22 cellular contexts compared by ENCODE assay signal in genomic region chr1:209215826-209216225, GRCh38.
DNase-seq lines count a peak whose midpoint lies in the region; ATAC-seq, FAIRE-seq and TF ChIP-seq lines count a peak whose summit lies in the region.
"Had no signal": no experiment of that assay in that cellular context is flagged by ENCODE, and none has a peak within 500 bp of the region (broad histone marks: within the 10 kb centered on the region; RNA-seq: fewer than 3 reads in every experiment).

No MANE protein-coding gene starts in this region.

- CTCF ChIA-PET in H1 (lab: Charles Lee; ENCODE audit: partially characterized antibody) = interaction anchor here (1.2 to 2.3 kb wide), 2 partner anchors 8 to 132 kb away, joined by 3 to 7 read pairs; no protein-coding TSS in a partner anchor

- no peak overlapping the region for H2BK20ac ChIP-seq in H1 (ENCODE audit: low read length)

- H3K79me1 ChIP-seq in H1 (ENCODE audit: low read depth, low read length) (no peaks in the 10 kb centered on the region), neuronal stem cell (ENCODE audit: low read depth, low read length) (no peaks in the 10 kb centered on the region)

- DNase-seq in Right ventricle myocardium inferior (ENCODE audit: missing footprints) = no peak
- DNase-seq in heart right ventricle = no peak
- no peak for DNase-seq in right cardiac atrium
- no peak for DNase-seq in left ventricle myocardium inferior
- no peak for DNase-seq in H1 (ENCODE audit: low read depth in 1 of 2, low spot score in 2 of 2)
- no peak for DNase-seq in neuronal stem cell (ENCODE audit: low spot score)
- DNase-seq in NCI-H1694 (lab: John Stamatoyannopoulos, UW) = no peak
- DNase-seq: Caco-2; CD4-positive, CD25-positive, alpha-beta regulatory T cell; CD8-positive, alpha-beta T cell; DMS153; DND-41; GOT3; H7; HCEC 1CT had no signal

- H3K4ac ChIP-seq in H1 (replicated peaks; ENCODE audit: insufficient read length, low read depth, low read length) = no peak overlapping the region
- no peak overlapping the region for H3K4ac ChIP-seq in neuronal stem cell (ENCODE audit: low read length)

- H3K9me3 ChIP-seq in heart right ventricle (peaks cover 0 to 11% (median 0%) of the 10 kb centered on the region in 11 donors), right cardiac atrium (ENCODE audit: control insufficient read depth, low read length) (no peaks in the 10 kb centered on the region), left ventricle myocardium inferior (replicated peaks) (peaks cover 14% of the 10 kb centered on the region), H1 (ENCODE audit: insufficient read depth in 2 of 2, low read depth in 1 of 2, low read length in 1 of 2) (no peaks in the 10 kb centered on the region), neuronal stem cell (replicated peaks in 1 of 2; ENCODE audit: control insufficient read depth in 2 of 2, insufficient read depth in 1 of 2, low read depth in 1 of 2, low read length in 2 of 2) (peaks cover 0 to 4% of the 10 kb centered on the region in 2 donors), gastroesophageal sphincter (peaks cover 0 to 12% (median 0%) of the 10 kb centered on the region in 3 donors)
- H3K9me3 ChIP-seq: BLaER1, Caco-2 had no signal

- POLR2A ChIA-PET in H1 (lab: Charles Lee; ENCODE audit: partially characterized antibody) = no interaction called here

- H3K79me2 ChIP-seq in H1 (ENCODE audit: control insufficient read depth in 1 of 2, insufficient read depth in 2 of 2, low read length in 2 of 2) = no peaks in the 10 kb centered on the region

- H3K14ac ChIP-seq in H1 (ENCODE audit: insufficient read length) (no peak overlapping the region), neuronal stem cell (ENCODE audit: low read length) (no peak overlapping the region)

- TF ChIP-seq EP300 in H1 (IDR thresholded peaks at IDR 0.05; ENCODE audit: borderline replicate concordance in 1 of 2, low read depth in 2 of 2, low read length in 2 of 2) = no peak
- no peak for TF ChIP-seq EP300 in gastroesophageal sphincter (IDR thresholded peaks at IDR 0.05)

- H3K4me3 ChIP-seq in heart right ventricle (no peak overlapping the region), right cardiac atrium (ENCODE audit: low read length) (no peak overlapping the region), left ventricle myocardium inferior (no peak overlapping the region), H1 (ENCODE audit: extremely low read depth in 1 of 4, insufficient read depth in 2 of 4, low read depth in 3 of 4, low read length in 4 of 4) (no peak overlapping the region), neuronal stem cell (ENCODE audit: low read length in 2 of 2) (no peak overlapping the region), gastroesophageal sphincter (no peak overlapping the region)
- H3K4me3 ChIP-seq: BLaER1 had no signal

- no peak overlapping the region for H2BK15ac ChIP-seq in H1 (ENCODE audit: low read length)
- H2BK15ac ChIP-seq in neuronal stem cell (ENCODE audit: low read length) = peak overlapping the region; percentile 32

- H3K9ac ChIP-seq in H1 (replicated peaks in 1 of 4; ENCODE audit: extremely low read depth in 1 of 4, low read depth in 3 of 4, low read length in 3 of 4) = no peak overlapping the region
- no peak overlapping the region for H3K9ac ChIP-seq in neuronal stem cell (ENCODE audit: low read depth, low read length, poor library complexity)
- H3K9ac ChIP-seq: BLaER1 had no signal

- no peak overlapping the region for H2AK5ac ChIP-seq in H1 (ENCODE audit: low read depth, low read length)
- H2AK5ac ChIP-seq in neuronal stem cell (ENCODE audit: low read depth, low read length) = peak overlapping the region; percentile 66

- H2BK12ac ChIP-seq in H1 (ENCODE audit: low read depth, low read length) (no peak overlapping the region), neuronal stem cell (ENCODE audit: low read length) (no peak overlapping the region)

- no peak for TF ChIP-seq POLR2A in H1 (IDR thresholded peaks at IDR 0.05; ENCODE audit: control extremely low read depth in 1 of 2, low read depth in 2 of 2, low read length in 2 of 2)
- no peak for TF ChIP-seq POLR2A in gastroesophageal sphincter (IDR thresholded peaks at IDR 0.05)

- no peak for FAIRE-seq in H1 (lab: Jason Lieb, UNC)
- FAIRE-seq: A204.1, G401.6, GM12892 had no signal

- no peak overlapping the region for H4K91ac ChIP-seq in H1 (replicated peaks; ENCODE audit: insufficient read length, low read length)
- H4K91ac ChIP-seq in neuronal stem cell (ENCODE audit: low read depth, low read length, poor library complexity) = no peak overlapping the region

- H3K18ac ChIP-seq in H1 (ENCODE audit: extremely low read depth, low read length) = no peak overlapping the region
- H3K18ac ChIP-seq in neuronal stem cell (ENCODE audit: low read length) = peak overlapping the region; percentile 74

- intact Hi-C loops in Right ventricle myocardium inferior (cut with DNase I) = no loop called here
- intact Hi-C loops in heart right ventricle (cut with DNase I) = no loop called here
- intact Hi-C loops in right cardiac atrium (cut with DNase I) = no loop called here
- intact Hi-C loops in left ventricle myocardium inferior (cut with micrococcal nuclease) = no loop called here

- H4K8ac ChIP-seq in H1 (ENCODE audit: extremely low read depth, insufficient read depth, low read length) (peak overlapping the region; percentile 72; the same call in 1 of the 2 replicates), neuronal stem cell (ENCODE audit: low read depth, low read length) (no peak overlapping the region)

- H3K4me1 ChIP-seq in heart right ventricle (peaks cover 0 to 4% (median 0%) of the 10 kb centered on the region in 9 donors), right cardiac atrium (ENCODE audit: control insufficient read depth, insufficient read depth, low read length) (no peaks in the 10 kb centered on the region), left ventricle myocardium inferior (no peaks in the 10 kb centered on the region), H1 (replicated peaks in 1 of 4; ENCODE audit: control insufficient read depth in 3 of 4, insufficient read depth in 4 of 4, low read length in 3 of 4) (peaks cover 0 to 2% (median 0%) of the 10 kb centered on the region in 4 experiments; a peak in 2 of 7 replicates), neuronal stem cell (ENCODE audit: control insufficient read depth in 2 of 2, insufficient read depth in 1 of 2, low read depth in 1 of 2, low read length in 2 of 2) (peaks cover 0 to 1% of the 10 kb centered on the region in 2 donors), gastroesophageal sphincter (no peaks in the 10 kb centered on the region)
- H3K4me1 ChIP-seq: Caco-2 had no signal

- TF ChIP-seq CTCF in heart right ventricle (IDR thresholded peaks at IDR 0.05) (no peak), left ventricle myocardium inferior (IDR thresholded peaks at IDR 0.05; ENCODE audit: borderline replicate concordance) (no peak), H1 (IDR thresholded peaks at IDR 0.05; ENCODE audit: control extremely low read depth in 1 of 3, insufficient read depth in 1 of 3, low read depth in 1 of 3, low read length in 3 of 3) (no peak), gastroesophageal sphincter (IDR thresholded peaks at IDR 0.05) (no peak)

- H2BK5ac ChIP-seq in H1 (ENCODE audit: low read depth, low read length) (no peak overlapping the region), neuronal stem cell (ENCODE audit: low read length) (no peak overlapping the region)

- no peaks in the 10 kb centered on the region for H3K23me2 ChIP-seq in H1 (ENCODE audit: low read depth, low read length)

- no peak overlapping the region for H3K23ac ChIP-seq in H1 (ENCODE audit: insufficient read length)
- peak overlapping the region; percentile 60 for H3K23ac ChIP-seq in neuronal stem cell (ENCODE audit: low read depth, low read length, poor library complexity)

- H3K36me3 ChIP-seq in heart right ventricle (no peaks in the 10 kb centered on the region), left ventricle myocardium inferior (no peaks in the 10 kb centered on the region), H1 (ENCODE audit: control insufficient read depth in 2 of 4, insufficient read depth in 4 of 4, low read length in 3 of 4) (no peaks in the 10 kb centered on the region), neuronal stem cell (replicated peaks in 1 of 2; ENCODE audit: control insufficient read depth in 2 of 2, insufficient read depth in 2 of 2, low read length in 2 of 2) (no peaks in the 10 kb centered on the region), gastroesophageal sphincter (no peaks in the 10 kb centered on the region)
- H3K36me3 ChIP-seq: BLaER1 had no signal

- H3K27ac ChIP-seq in heart right ventricle (no peak overlapping the region), right cardiac atrium (ENCODE audit: low read length) (no peak overlapping the region), left ventricle myocardium inferior (replicated peaks) (no peak overlapping the region), H1 (ENCODE audit: low read depth, low read length) (no peak overlapping the region), neuronal stem cell (replicated peaks; ENCODE audit: low read length) (no peak overlapping the region), gastroesophageal sphincter (no peak overlapping the region)
- H3K27ac ChIP-seq: 22Rv1, BLaER1, C4-2B had no signal

- no peak for TF ChIP-seq RAD21 in H1 (IDR thresholded peaks at IDR 0.05 in 1 of 2, conservative IDR thresholded peaks at IDR 0.05 in 1 of 2; ENCODE audit: low read depth in 2 of 2, low read length in 2 of 2)

- no peak overlapping the region for H2BK120ac ChIP-seq in H1 (replicated peaks; ENCODE audit: low read depth, low read length)
- no peak overlapping the region for H2BK120ac ChIP-seq in neuronal stem cell (ENCODE audit: low read depth, low read length)

- peaks cover 0 to 44% (median 21%) of the 10 kb centered on the region in 7 donors for H3K27me3 ChIP-seq in heart right ventricle
- H3K27me3 ChIP-seq in right cardiac atrium (ENCODE audit: control insufficient read depth, insufficient read depth) = no peaks in the 10 kb centered on the region
- peaks cover 59% of the 10 kb centered on the region for H3K27me3 ChIP-seq in left ventricle myocardium inferior (ENCODE audit: low read depth)
- H3K27me3 ChIP-seq in H1 (replicated peaks in 1 of 4; ENCODE audit: control insufficient read depth in 3 of 4, extremely low read depth in 1 of 4, insufficient read depth in 3 of 4, low read length in 3 of 4) = no peaks in the 10 kb centered on the region
- no peaks in the 10 kb centered on the region for H3K27me3 ChIP-seq in neuronal stem cell (ENCODE audit: control insufficient read depth in 3 of 3, insufficient read depth in 3 of 3, low read depth in 1 of 3, low read length in 3 of 3)
- peaks cover 36% of the 10 kb centered on the region for H3K27me3 ChIP-seq in gastroesophageal sphincter
- H3K27me3 ChIP-seq: BLaER1 had no signal

- no peak overlapping the region for H3K56ac ChIP-seq in H1 (replicated peaks; ENCODE audit: insufficient read length, low read depth, low read length)

- no peaks in the 10 kb centered on the region for H4K20me1 ChIP-seq in H1 (replicated peaks in 1 of 2; ENCODE audit: control insufficient read depth in 1 of 2, insufficient read depth in 2 of 2, low read length in 2 of 2)
- H4K20me1 ChIP-seq: BLaER1 had no signal

- ATAC-seq in Right ventricle myocardium inferior = peak; percentile 72
- ATAC-seq in heart right ventricle = no peak
- ATAC-seq in right cardiac atrium = peak; percentile 28 to 45
- no peak for ATAC-seq in gastroesophageal sphincter
- ATAC-seq: CD8-positive, alpha-beta T cell had no signal

- H2AFZ ChIP-seq in H1 (ENCODE audit: low read length) (no peak overlapping the region), neuronal stem cell (ENCODE audit: low read length) (no peak overlapping the region)

- H3K4me2 ChIP-seq in H1 (ENCODE audit: insufficient read depth in 1 of 2, low read depth in 2 of 2, low read length in 2 of 2) = no peak overlapping the region
- no peak overlapping the region for H3K4me2 ChIP-seq in neuronal stem cell (ENCODE audit: insufficient read depth, low read length, poor library complexity, severe bottlenecking)
- H3K4me2 ChIP-seq: BLaER1 had no signal

- H4K5ac ChIP-seq in H1 (ENCODE audit: insufficient read length, low read depth, low read length) = no peak overlapping the region

Comparison
In these comparisons a context has a peak if more than half of its experiments do, and no peak if none do; other contexts are left out.
1. ATAC-seq: peak in Right ventricle myocardium inferior (single experiment) and right cardiac atrium (2 of 2); none in heart right ventricle (0 of 8) and gastroesophageal sphincter (single experiment).